14 cellular contexts compared by ENCODE assay signal in genomic region chr1:100433563-100433962, GRCh38.
DNase-seq lines count a peak whose midpoint lies in the region; ATAC-seq and TF ChIP-seq lines count a peak whose summit lies in the region.
"Had no signal": no experiment of that assay in that cellular context is flagged by ENCODE, and none has a peak within 500 bp of the region (broad histone marks: within the 10 kb centered on the region; RNA-seq: fewer than 3 reads in every experiment).

No MANE protein-coding gene starts in this region.

- peaks cover 84% of the 10 kb centered on the region for H3K4me1 Mint-ChIP-seq in CD4-positive, alpha-beta T cell (ENCODE audit: low read depth)
- H3K4me1 Mint-ChIP-seq in CD8-positive, alpha-beta memory T cell: peaks cover 55 to 87% (median 81%) of the 10 kb centered on the region in 3 donors
- H3K4me1 Mint-ChIP-seq in activated T-helper 17 cell treated with anti-CD3 and anti-CD28 coated beads, Interleukin-2, amount 50 U/mL, for 72 hours: peaks cover 44% of the 10 kb centered on the region
- peaks cover 31 to 82% (median 61%) of the 10 kb centered on the region in 7 donors for H3K4me1 Mint-ChIP-seq in naive thymus-derived CD4-positive, alpha-beta T cell

- no peaks in the 10 kb centered on the region for H3K36me3 ChIP-seq in CD8-positive, alpha-beta memory T cell (ENCODE audit: insufficient read depth, low read length)
- H3K36me3 ChIP-seq in naive thymus-derived CD4-positive, alpha-beta T cell (ENCODE audit: control insufficient read depth in 2 of 3, insufficient read depth in 3 of 3, low read length in 3 of 3): peaks cover 0 to 5% (median 0%) of the 10 kb centered on the region in 3 experiments
- H3K36me3 ChIP-seq in OCI-LY7 (ENCODE audit: insufficient read depth, low read length): no peaks in the 10 kb centered on the region
- no peaks in the 10 kb centered on the region for H3K36me3 ChIP-seq in ovary

- H3K4me2 ChIP-seq in OCI-LY7 (ENCODE audit: low read length): no peak overlapping the region

- ATAC-seq in CD4-positive, alpha-beta T cell (ENCODE audit: poor library complexity): no peak
- peak; percentile 51 for ATAC-seq in activated T-helper 17 cell treated with anti-CD3 and anti-CD28 coated beads, Interleukin-2, amount 50 U/mL, for 72 hours (replicated peaks)
- ATAC-seq in naive thymus-derived CD4-positive, alpha-beta T cell: no peak

- DNase-seq in CD4-positive, alpha-beta T cell: no peak
- no peak for DNase-seq in CD8-positive, alpha-beta memory T cell
- DNase-seq in naive thymus-derived CD4-positive, alpha-beta T cell: no peak
- no peak for DNase-seq in NCI-H2081 (lab: John Stamatoyannopoulos, UW)
- no peak for DNase-seq in OCI-LY7 (ENCODE audit: low spot score)
- DNase-seq in ovary: no peak
- DNase-seq: DMS 273 treated with DMSO at 0.1 percent for 48 hours, HCEC 1CT, Karpas-422, NCI-H1105 treated with DMSO at 0.1 percent for 48 hours, NCI-H187 treated with DMSO at 0.1 percent for 48 hours, NCI-H524, RPMI8226 had no signal

- H3K4me3 ChIP-seq in CD8-positive, alpha-beta memory T cell (ENCODE audit: low read length): no peak overlapping the region
- no peak overlapping the region for H3K4me3 ChIP-seq in naive thymus-derived CD4-positive, alpha-beta T cell (ENCODE audit: low read length)
- no peak overlapping the region for H3K4me3 ChIP-seq in OCI-LY7 (ENCODE audit: low read depth, low read length, poor library complexity, severe bottlenecking)
- H3K4me3 ChIP-seq in ovary: no peak overlapping the region

- H3K36me3 Mint-ChIP-seq in CD4-positive, alpha-beta T cell (ENCODE audit: low read depth): peaks cover 83% of the 10 kb centered on the region
- H3K36me3 Mint-ChIP-seq in CD8-positive, alpha-beta memory T cell: peaks cover 25 to 66% (median 31%) of the 10 kb centered on the region in 3 donors
- peaks cover 77% of the 10 kb centered on the region for H3K36me3 Mint-ChIP-seq in activated T-helper 17 cell treated with anti-CD3 and anti-CD28 coated beads, Interleukin-2, amount 50 U/mL, for 72 hours (ENCODE audit: low read depth)
- peaks cover 18 to 61% (median 54%) of the 10 kb centered on the region in 5 donors for H3K36me3 Mint-ChIP-seq in naive thymus-derived CD4-positive, alpha-beta T cell

- no peaks in the 10 kb centered on the region for H3K79me2 ChIP-seq in OCI-LY7 (ENCODE audit: insufficient read depth, low read depth, low read length)

- peaks cover 15% of the 10 kb centered on the region for H3K9me3 Mint-ChIP-seq in CD4-positive, alpha-beta T cell
- H3K9me3 Mint-ChIP-seq in CD8-positive, alpha-beta memory T cell: peaks cover 0 to 2% (median 0%) of the 10 kb centered on the region in 5 donors
- H3K9me3 Mint-ChIP-seq in activated T-helper 17 cell treated with anti-CD3 and anti-CD28 coated beads, Interleukin-2, amount 50 U/mL, for 72 hours: peaks cover 4% of the 10 kb centered on the region
- H3K9me3 Mint-ChIP-seq in naive thymus-derived CD4-positive, alpha-beta T cell: peaks cover 0 to 15% (median 4%) of the 10 kb centered on the region in 11 donors

- 90 to 93% (median 91%) methylated on average over 1 of the region's 1 CpG for whole genome bisulfite sequencing in ovary, 3 donors

- intact Hi-C loops in CD4-positive, alpha-beta T cell (cut with DNase I, micrococcal nuclease): loop anchor here in 1 of 2 experiments (2.0 kb wide), 1 partner anchor 19 kb away; no protein-coding TSS in a partner anchor
- intact Hi-C loops in naive thymus-derived CD4-positive, alpha-beta T cell (cut with micrococcal nuclease): loop anchor here in 1 of 2 donors (1.0 kb wide), 1 partner anchor 9 kb away; no protein-coding TSS in a partner anchor
- intact Hi-C loops in OCI-LY7 (cut with micrococcal nuclease; ENCODE audit: unreplicated experiment) (no loop called here), ovary (cut with DNase I) (no loop called here)

- H3K27me3 ChIP-seq in CD4-positive, alpha-beta T cell (ENCODE audit: control insufficient read depth, insufficient read depth, low read length): no peaks in the 10 kb centered on the region
- no peaks in the 10 kb centered on the region for H3K27me3 ChIP-seq in CD8-positive, alpha-beta memory T cell (ENCODE audit: insufficient read depth, low read length, poor library complexity, severe bottlenecking)
- H3K27me3 ChIP-seq in naive thymus-derived CD4-positive, alpha-beta T cell (ENCODE audit: control insufficient read depth in 2 of 2, insufficient read depth in 2 of 2, low read length in 2 of 2): no peaks in the 10 kb centered on the region
- H3K27me3 ChIP-seq in ovary: no peaks in the 10 kb centered on the region

- no peak for TF ChIP-seq POLR2A in ovary (IDR thresholded peaks at IDR 0.05)

- no peak overlapping the region for H3K4me3 Mint-ChIP-seq in CD4-positive, alpha-beta T cell
- H3K4me3 Mint-ChIP-seq in CD8-positive, alpha-beta memory T cell: peak overlapping the region in 1 of 7 donors; percentile 2
- peak overlapping the region; percentile 57 for H3K4me3 Mint-ChIP-seq in activated T-helper 17 cell treated with anti-CD3 and anti-CD28 coated beads, Interleukin-2, amount 50 U/mL, for 72 hours
- H3K4me3 Mint-ChIP-seq in naive thymus-derived CD4-positive, alpha-beta T cell: peak overlapping the region in 2 of 10 donors; percentile 13 to 16

- H3K4me1 ChIP-seq in CD8-positive, alpha-beta memory T cell (ENCODE audit: insufficient read depth, low read length): peaks cover 62% of the 10 kb centered on the region
- H3K4me1 ChIP-seq in naive thymus-derived CD4-positive, alpha-beta T cell (ENCODE audit: control insufficient read depth in 2 of 2, insufficient read depth in 2 of 2, low read length in 2 of 2): peaks cover 34 to 38% of the 10 kb centered on the region in 2 donors
- H3K4me1 ChIP-seq in OCI-LY7 (ENCODE audit: insufficient read depth, low read length, poor library complexity, severe bottlenecking) (no peaks in the 10 kb centered on the region), ovary (ENCODE audit: insufficient read depth) (peaks cover under 1% of the 10 kb centered on the region)

- H3K9me3 ChIP-seq in CD4-positive, alpha-beta T cell (ENCODE audit: control insufficient read depth, low read length): no peaks in the 10 kb centered on the region
- no peaks in the 10 kb centered on the region for H3K9me3 ChIP-seq in CD8-positive, alpha-beta memory T cell (ENCODE audit: low read length)
- H3K9me3 ChIP-seq in naive thymus-derived CD4-positive, alpha-beta T cell (ENCODE audit: control insufficient read depth in 2 of 3, low read length in 3 of 3): no peaks in the 10 kb centered on the region
- H3K9me3 ChIP-seq in OCI-LY7 (ENCODE audit: low read length) (no peaks in the 10 kb centered on the region), ovary (no peaks in the 10 kb centered on the region)

- CTCF ChIA-PET in CD4-positive, alpha-beta T cell (lab: Charles Lee): interaction anchor here (1.2 to 1.7 kb wide), 3 partner anchors 9 to 26 kb away, joined by 3 to 6 read pairs (median 5); no protein-coding TSS in a partner anchor
- CTCF ChIA-PET in CD8-positive, alpha-beta memory T cell (lab: Charles Lee): interaction anchor here (1.4 to 2.8 kb wide), 6 partner anchors 9 to 81 kb away, joined by 3 to 9 read pairs (median 4); partner anchors contain the start of gene CDC14A
- CTCF ChIA-PET in naive thymus-derived CD4-positive, alpha-beta T cell (lab: Charles Lee): interaction anchor here (0.8 to 2.0 kb wide), 6 partner anchors 9 to 42 kb away, joined by 3 to 5 read pairs (median 4); no protein-coding TSS in a partner anchor
- CTCF ChIA-PET in OCI-LY7 (lab: Charles Lee; ENCODE audit: unreplicated experiment): no interaction called here

- H2AFZ ChIP-seq in OCI-LY7 (ENCODE audit: low read length): no peak overlapping the region

- no peak for TF ChIP-seq EP300 in ovary (IDR thresholded peaks at IDR 0.05)

- no peaks in the 10 kb centered on the region for H3K27me3 Mint-ChIP-seq in CD4-positive, alpha-beta T cell
- no peaks in the 10 kb centered on the region for H3K27me3 Mint-ChIP-seq in CD8-positive, alpha-beta memory T cell
- no peaks in the 10 kb centered on the region for H3K27me3 Mint-ChIP-seq in activated T-helper 17 cell treated with anti-CD3 and anti-CD28 coated beads, Interleukin-2, amount 50 U/mL, for 72 hours
- H3K27me3 Mint-ChIP-seq in naive thymus-derived CD4-positive, alpha-beta T cell: no peaks in the 10 kb centered on the region

- no peak for TF ChIP-seq CTCF in CD4-positive, alpha-beta T cell (IDR thresholded peaks at IDR 0.05)
- TF ChIP-seq CTCF in OCI-LY7 (conservative IDR thresholded peaks at IDR 0.05; ENCODE audit: low read length) (no peak), ovary (IDR thresholded peaks at IDR 0.05) (no peak)

- no peak overlapping the region for H3K27ac ChIP-seq in CD4-positive, alpha-beta T cell (ENCODE audit: low read depth, low read length)
- H3K27ac ChIP-seq in CD8-positive, alpha-beta memory T cell (ENCODE audit: low read depth, low read length): no peak overlapping the region
- peak overlapping the region; percentile 38 for H3K27ac ChIP-seq in naive thymus-derived CD4-positive, alpha-beta T cell (ENCODE audit: low read depth, low read length)
- no peak overlapping the region for H3K27ac ChIP-seq in OCI-LY7 (ENCODE audit: low read depth, low read length, poor library complexity, severe bottlenecking)
- no peak overlapping the region for H3K27ac ChIP-seq in ovary

- BruUV-seq in OCI-LY7 (replicated peaks; lab: Mats Ljungman, UMichigan): no TSS peak

- H4K20me1 ChIP-seq in OCI-LY7 (ENCODE audit: insufficient read depth, low read length): no peaks in the 10 kb centered on the region

- peak overlapping the region; percentile 76 for H3K27ac Mint-ChIP-seq in CD4-positive, alpha-beta T cell
- peak overlapping the region; percentile 10 to 85 (median 71) for H3K27ac Mint-ChIP-seq in CD8-positive, alpha-beta memory T cell
- peak overlapping the region; percentile 75 for H3K27ac Mint-ChIP-seq in activated T-helper 17 cell treated with anti-CD3 and anti-CD28 coated beads, Interleukin-2, amount 50 U/mL, for 72 hours
- peak overlapping the region in 8 of 9 donors; percentile 41 to 98 (median 84) for H3K27ac Mint-ChIP-seq in naive thymus-derived CD4-positive, alpha-beta T cell

- POLR2A ChIA-PET in CD4-positive, alpha-beta T cell (lab: Charles Lee): interaction anchor here (0.6 to 4.8 kb wide), 6 partner anchors 10 to 812 kb away, joined by 3 to 41 read pairs (median 6); partner anchors contain the start of gene DBT
- POLR2A ChIA-PET in CD8-positive, alpha-beta memory T cell (lab: Charles Lee): interaction anchor here (0.5 to 2.4 kb wide), 2 partner anchors 9 to 139 kb away, joined by 4 to 9 read pairs; no protein-coding TSS in a partner anchor
- POLR2A ChIA-PET in naive thymus-derived CD4-positive, alpha-beta T cell (lab: Charles Lee): interaction anchor here (0.9 to 5.0 kb wide), 10 partner anchors 10 to 81 kb away, joined by 3 to 38 read pairs (median 5); partner anchors contain the start of gene CDC14A
- POLR2A ChIA-PET in OCI-LY7 (lab: Charles Lee): interaction anchor here (0.8 to 1.4 kb wide), 6 partner anchors 8 to 144 kb away, joined by 3 read pairs; no protein-coding TSS in a partner anchor

- no peaks in the 10 kb centered on the region for H3K9me2 ChIP-seq in OCI-LY7 (ENCODE audit: insufficient read depth, low read length)
